ENCODE assay signal across 22 cellular contexts in the genomic region with DNA sequence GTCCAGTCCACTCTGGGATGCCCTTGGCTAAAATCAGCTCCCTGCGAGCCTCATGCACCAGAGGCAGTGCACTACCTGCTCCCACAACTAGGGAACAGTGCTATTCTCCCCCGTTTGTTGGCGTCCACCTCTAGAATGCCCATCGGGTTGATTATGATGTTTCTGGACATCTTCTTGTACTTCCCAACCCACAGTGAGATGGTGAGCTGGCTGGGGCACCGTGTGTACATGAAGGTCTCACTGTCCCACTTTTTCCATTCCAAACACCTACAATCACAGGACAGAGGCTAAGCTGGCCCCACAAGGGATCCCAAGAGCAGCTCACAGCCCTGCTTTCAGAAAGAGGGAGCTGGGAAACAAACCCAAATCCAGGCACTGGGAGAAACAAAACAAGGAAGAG.
DNase-seq lines count a peak whose midpoint lies in the region; ATAC-seq, FAIRE-seq and TF ChIP-seq lines count a peak whose summit lies in the region.
"Had no signal": no experiment of that assay in that cellular context is flagged by ENCODE, and none has a peak within 500 bp of the region (broad histone marks: within the 10 kb centered on the region; RNA-seq: fewer than 3 reads in every experiment).

No MANE protein-coding gene starts in this region.

- peak; percentile 46 for DNase-seq in activated CD4-positive, alpha-beta T cell treated with anti-CD3 and anti-CD28 coated beads, Interleukin-2, amount 10 ng/mL, durations not matched to agents 24 days and 14 days
- DNase-seq in activated CD4-positive, alpha-beta T cell treated with anti-CD3 and anti-CD28 coated beads, Interleukin-2, amount 50 U/mL, for 4 hours: no peak
- DNase-seq in colonic mucosa (peak; percentile 2), mesenteric fat pad (ENCODE audit: low spot score) (peak; percentile 87), sciatic nerve (ENCODE audit: low spot score) (peak; percentile 12), GM13977 (ENCODE audit: low spot score) (no peak), RCC 7860 (ENCODE audit: low spot score) (no peak), AML-193 (lab: John Stamatoyannopoulos, UW) (no peak)
- DNase-seq: CD4-positive, alpha-beta memory T cell; DMS 273 treated with DMSO at 0.1 percent for 48 hours; DMS53; DND-41; EL; H7 had no signal

- peaks cover 20% of the 10 kb centered on the region for H3K27me3 Mint-ChIP-seq in activated CD4-positive, alpha-beta T cell treated with anti-CD3 and anti-CD28 coated beads, Interleukin-2, amount 10 ng/mL, durations not matched to agents 24 days and 14 days

- intact Hi-C loops in activated CD4-positive, alpha-beta T cell treated with anti-CD3 and anti-CD28 coated beads, Interleukin-2, amount 10 ng/mL, durations not matched to agents 24 days and 14 days (cut with micrococcal nuclease): no loop called here
- intact Hi-C loops in colonic mucosa (cut with DNase I): no loop called here
- intact Hi-C loops in sciatic nerve (cut with DNase I): no loop called here

- TF ChIP-seq CTCF in colonic mucosa (IDR thresholded peaks at IDR 0.05): no peak
- no peak for TF ChIP-seq CTCF in GM13977 (IDR thresholded peaks at IDR 0.05; ENCODE audit: extremely low read depth, insufficient read depth, missing control alignments)

- H3K4me1 ChIP-seq in colonic mucosa: no peaks in the 10 kb centered on the region
- H3K4me1 ChIP-seq: A549, BLaER1 had no signal

- H3K9me3 Mint-ChIP-seq in activated CD4-positive, alpha-beta T cell treated with anti-CD3 and anti-CD28 coated beads, Interleukin-2, amount 10 ng/mL, durations not matched to agents 24 days and 14 days: no peaks in the 10 kb centered on the region
- H3K9me3 Mint-ChIP-seq: CD4-positive, alpha-beta memory T cell had no signal

- H3K4me1 Mint-ChIP-seq in activated CD4-positive, alpha-beta T cell treated with anti-CD3 and anti-CD28 coated beads, Interleukin-2, amount 10 ng/mL, durations not matched to agents 24 days and 14 days: peaks cover 6% of the 10 kb centered on the region

- in situ Hi-C loops in GM13977 (cut with MboI; ENCODE audit: low pct_unique_long_range_greater_than_20kb, low sequenced_read_pairs, unreplicated experiment): no loop called here

- no peak for ATAC-seq in sciatic nerve
- ATAC-seq: A549, GM12878, HepG2 had no signal

- H3K27ac Mint-ChIP-seq in activated CD4-positive, alpha-beta T cell treated with anti-CD3 and anti-CD28 coated beads, Interleukin-2, amount 10 ng/mL, durations not matched to agents 24 days and 14 days: no peak overlapping the region
- H3K27ac Mint-ChIP-seq: CD14-positive monocyte; CD4-positive, alpha-beta memory T cell; IgD-negative memory B cell had no signal

- no peaks in the 10 kb centered on the region for H3K27me3 ChIP-seq in colonic mucosa
- H3K27me3 ChIP-seq: BLaER1 had no signal

- H3K36me3 Mint-ChIP-seq in activated CD4-positive, alpha-beta T cell treated with anti-CD3 and anti-CD28 coated beads, Interleukin-2, amount 10 ng/mL, durations not matched to agents 24 days and 14 days (ENCODE audit: low read depth): no peaks in the 10 kb centered on the region
- H3K36me3 Mint-ChIP-seq: CD14-positive monocyte; CD4-positive, alpha-beta memory T cell; IgD-negative memory B cell had no signal

- no peak overlapping the region for H3K9ac ChIP-seq in colonic mucosa (ENCODE audit: low read depth in 2 of 2, low read length in 2 of 2)
- H3K9ac ChIP-seq: BLaER1 had no signal

- no peak overlapping the region for H3K4me3 ChIP-seq in colonic mucosa
- H3K4me3 ChIP-seq: A549, BLaER1, GM12878 had no signal

- H3K27ac ChIP-seq in colonic mucosa: no peak overlapping the region
- H3K27ac ChIP-seq: 22Rv1, A549, BLaER1 had no signal

- no peak overlapping the region for H3K4me3 Mint-ChIP-seq in activated CD4-positive, alpha-beta T cell treated with anti-CD3 and anti-CD28 coated beads, Interleukin-2, amount 10 ng/mL, durations not matched to agents 24 days and 14 days
- H3K4me3 Mint-ChIP-seq: CD14-positive monocyte; CD4-positive, alpha-beta memory T cell had no signal

- no peak for FAIRE-seq in RCC 7860 (lab: Jason Lieb, UNC)
- FAIRE-seq: A549, GM12878, GM19239, HepG2 had no signal

- no peaks in the 10 kb centered on the region for H3K9me3 ChIP-seq in colonic mucosa
- H3K9me3 ChIP-seq: A549 had no signal

- H3K36me3 ChIP-seq in colonic mucosa: no peaks in the 10 kb centered on the region
- H3K36me3 ChIP-seq: BLaER1 had no signal

Comparison
In these comparisons a context has a peak if more than half of its experiments do, and no peak if none do; other contexts are left out.
1. DNase-seq: peak in activated CD4-positive, alpha-beta T cell treated with anti-CD3 and anti-CD28 coated beads, Interleukin-2, amount 10 ng/mL, durations not matched to agents 24 days and 14 days (single experiment), colonic mucosa (single experiment), mesenteric fat pad (single experiment) and sciatic nerve (single experiment); none in activated CD4-positive, alpha-beta T cell treated with anti-CD3 and anti-CD28 coated beads, Interleukin-2, amount 50 U/mL, for 4 hours (0 of 2), GM13977 (single experiment), RCC 7860 (single experiment) and AML-193 (0 of 2).